8 cellular contexts compared by ENCODE assay signal in genomic region chr4:184513802-184514120, GRCh38.
DNase-seq lines count a peak whose midpoint lies in the region; ATAC-seq, FAIRE-seq and TF ChIP-seq lines count a peak whose summit lies in the region.

No MANE protein-coding gene starts in this region.

- no peaks in the 10 kb centered on the region for H4K20me1 ChIP-seq in BLaER1 treated with 17β-estradiol and CSF1 and Interleukin-3, amounts not matched to agents 10 nM and 100 nM

- ATAC-seq in GM19395 (IDR thresholded peaks at IDR 0.05; ENCODE audit: unreplicated experiment): peak; percentile 18
- ATAC-seq in HG03432 (IDR thresholded peaks at IDR 0.05; ENCODE audit: unreplicated experiment): peak; percentile 17
- ATAC-seq in effector memory CD8-positive, alpha-beta T cell (replicated peaks): peak; percentile 19
- no peak for ATAC-seq in GM18505 (IDR thresholded peaks at IDR 0.05; ENCODE audit: unreplicated experiment)

- H3K36me3 Mint-ChIP-seq in effector memory CD8-positive, alpha-beta T cell (ENCODE audit: insufficient read depth): no peaks in the 10 kb centered on the region

- H3K4me3 Mint-ChIP-seq in effector memory CD8-positive, alpha-beta T cell: peak overlapping the region in 1 of 2 donors; percentile 43

- TF ChIP-seq POLR2A in GM18505 (IDR thresholded peaks at IDR 0.05; ENCODE audit: borderline replicate concordance, extremely low read depth, insufficient read depth, insufficient read length): no peak

- H3K27ac Mint-ChIP-seq in effector memory CD8-positive, alpha-beta T cell: peak overlapping the region in 1 of 2 donors; percentile 87

- peak overlapping the region in 2 of 11 experiments; percentile 42 to 55; a peak in 5 of 22 replicates for H3K27ac ChIP-seq in BLaER1 treated with 17β-estradiol and CSF1 and Interleukin-3, amounts not matched to agents 10 nM and 100 nM

- DNase-seq in effector memory CD8-positive, alpha-beta T cell: no peak
- DNase-seq in UCSD-AML1 (lab: John Stamatoyannopoulos, UW; ENCODE audit: unreplicated experiment) (no peak), superior temporal gyrus (ENCODE audit: extremely low spot score) (no peak), RCC 7860 (ENCODE audit: low spot score) (no peak)

- H3K4me1 ChIP-seq in BLaER1 treated with 17β-estradiol and CSF1 and Interleukin-3, amounts not matched to agents 10 nM and 100 nM: peaks cover 0 to 57% (median 15%) of the 10 kb centered on the region in 10 experiments; a peak in 16 of 20 replicates

- peaks cover 12 to 36% (median 19%) of the 10 kb centered on the region in 11 experiments for H3K9me3 ChIP-seq in BLaER1 treated with 17β-estradiol and CSF1 and Interleukin-3, amounts not matched to agents 10 nM and 100 nM (replicated peaks in 1 of 11)

- H3K4me2 ChIP-seq in BLaER1 treated with 17β-estradiol and CSF1 and Interleukin-3, amounts not matched to agents 10 nM and 100 nM: peak overlapping the region; percentile 7 to 76 (median 38); a peak in 16 of 22 replicates

- no peaks in the 10 kb centered on the region for H3K27me3 Mint-ChIP-seq in effector memory CD8-positive, alpha-beta T cell

- H3K27me3 ChIP-seq in BLaER1 treated with 17β-estradiol and CSF1 and Interleukin-3, amounts not matched to agents 10 nM and 100 nM: no peaks in the 10 kb centered on the region

- H3K9ac ChIP-seq in BLaER1 treated with 17β-estradiol and CSF1 and Interleukin-3, amounts not matched to agents 10 nM and 100 nM: no peak overlapping the region

- H3K4me3 ChIP-seq in BLaER1 treated with 17β-estradiol and CSF1 and Interleukin-3, amounts not matched to agents 10 nM and 100 nM: no peak overlapping the region

- H3K4me1 Mint-ChIP-seq in effector memory CD8-positive, alpha-beta T cell (ENCODE audit: low read depth in 2 of 2): peaks cover 10 to 16% of the 10 kb centered on the region in 2 donors

- no peaks in the 10 kb centered on the region for H3K9me3 Mint-ChIP-seq in effector memory CD8-positive, alpha-beta T cell

- H3K36me3 ChIP-seq in BLaER1 treated with 17β-estradiol and CSF1 and Interleukin-3, amounts not matched to agents 10 nM and 100 nM: 0 out of 22 replicates have a peak, but pooled peaks cover 0 to 2% (median 0%) of the 10 kb centered on the region in 11 experiments

- FAIRE-seq in RCC 7860 (lab: Jason Lieb, UNC): no peak
